In the genomic region with DNA sequence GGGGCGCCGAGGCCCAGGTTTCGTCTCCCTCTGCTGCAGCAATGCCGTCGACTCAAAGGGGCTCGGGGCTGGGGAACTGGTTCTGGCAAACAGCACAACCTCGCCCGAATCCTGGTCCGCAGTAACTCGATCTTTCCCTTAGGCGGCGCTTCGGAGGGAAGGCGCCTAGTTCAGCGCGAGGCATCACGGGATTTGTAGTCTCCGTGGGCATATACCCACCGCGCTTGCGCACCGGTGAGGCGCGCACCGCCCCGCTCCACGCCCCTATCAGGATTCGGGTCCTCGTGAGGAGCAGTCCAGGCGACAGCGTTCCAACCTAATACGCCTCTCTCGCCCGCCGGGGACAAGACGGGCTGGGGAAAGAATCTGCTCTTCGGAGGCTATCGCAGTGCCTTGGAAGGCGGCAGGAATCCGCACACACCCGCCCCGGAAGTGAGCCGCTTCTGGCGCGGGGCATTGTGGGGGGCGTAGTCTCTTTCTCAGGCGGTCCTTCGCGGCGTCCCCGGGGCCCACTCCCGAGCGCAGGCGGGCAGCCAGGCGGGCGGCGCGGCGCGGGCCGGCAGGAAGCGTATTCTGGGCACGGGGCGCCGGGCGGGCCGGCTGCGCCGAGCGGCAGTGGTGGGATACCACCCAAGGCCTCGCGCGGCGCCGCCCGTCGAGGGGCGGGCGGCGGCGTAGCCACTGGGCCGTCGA, we compare ENCODE assay signal across 1 cellular context.
A peak's percentile ranks its signal among the peaks of the same experiment; 100 is the strongest.
TF ChIP-seq lines count a peak whose summit lies in the region.

Gene THAP11 (plus strand): TSS at position 505 of the 693 bp plus-strand sequence. CDS start 235 bp downstream, outside the sequence.

TF ChIP-seq in GM12878, 131 proteins besides CTCF, POLR2A, EP300 and RAD21 (continued from another document):
- TF ChIP-seq, protein P1, sequence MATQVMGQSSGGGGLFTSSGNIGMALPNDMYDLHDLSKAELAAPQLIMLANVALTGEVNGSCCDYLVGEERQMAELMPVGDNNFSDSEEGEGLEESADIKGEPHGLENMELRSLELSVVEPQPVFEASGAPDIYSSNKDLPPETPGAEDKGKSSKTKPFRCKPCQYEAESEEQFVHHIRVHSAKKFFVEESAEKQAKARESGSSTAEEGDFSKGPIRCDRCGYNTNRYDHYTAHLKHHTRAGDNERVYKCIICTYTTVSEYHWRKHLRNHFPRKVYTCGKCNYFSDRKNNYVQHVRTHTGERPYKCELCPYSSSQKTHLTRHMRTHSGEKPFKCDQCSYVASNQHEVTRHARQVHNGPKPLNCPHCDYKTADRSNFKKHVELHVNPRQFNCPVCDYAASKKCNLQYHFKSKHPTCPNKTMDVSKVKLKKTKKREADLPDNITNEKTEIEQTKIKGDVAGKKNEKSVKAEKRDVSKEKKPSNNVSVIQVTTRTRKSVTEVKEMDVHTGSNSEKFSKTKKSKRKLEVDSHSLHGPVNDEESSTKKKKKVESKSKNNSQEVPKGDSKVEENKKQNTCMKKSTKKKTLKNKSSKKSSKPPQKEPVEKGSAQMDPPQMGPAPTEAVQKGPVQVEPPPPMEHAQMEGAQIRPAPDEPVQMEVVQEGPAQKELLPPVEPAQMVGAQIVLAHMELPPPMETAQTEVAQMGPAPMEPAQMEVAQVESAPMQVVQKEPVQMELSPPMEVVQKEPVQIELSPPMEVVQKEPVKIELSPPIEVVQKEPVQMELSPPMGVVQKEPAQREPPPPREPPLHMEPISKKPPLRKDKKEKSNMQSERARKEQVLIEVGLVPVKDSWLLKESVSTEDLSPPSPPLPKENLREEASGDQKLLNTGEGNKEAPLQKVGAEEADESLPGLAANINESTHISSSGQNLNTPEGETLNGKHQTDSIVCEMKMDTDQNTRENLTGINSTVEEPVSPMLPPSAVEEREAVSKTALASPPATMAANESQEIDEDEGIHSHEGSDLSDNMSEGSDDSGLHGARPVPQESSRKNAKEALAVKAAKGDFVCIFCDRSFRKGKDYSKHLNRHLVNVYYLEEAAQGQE (IDR thresholded peaks at IDR 0.05; ENCODE audit: low read depth, low read length) = no peak
- TF ChIP-seq CHD2 (IDR thresholded peaks at IDR 0.05; ENCODE audit: borderline replicate concordance, low read depth, low read length) = peak; percentile 73; the same call in 1 of the 2 replicates
- TF ChIP-seq ZSCAN29 (IDR thresholded peaks at IDR 0.05) = 0 out of 2 replicates have a peak, but pooled peaks have one; percentile 72
- TF ChIP-seq GATAD2B (conservative IDR thresholded peaks at IDR 0.05; ENCODE audit: low read depth) = peak; percentile 82
- TF ChIP-seq SUZ12 (IDR thresholded peaks at IDR 0.05; ENCODE audit: unreplicated experiment) = no peak
- TF ChIP-seq POU2F2 (IDR thresholded peaks at IDR 0.05; ENCODE audit: borderline replicate concordance, low read depth, low read length) = 0 out of 3 replicates have a peak, but pooled peaks have one; percentile 55
- TF ChIP-seq ATF3 (IDR thresholded peaks at IDR 0.05; ENCODE audit: borderline replicate concordance, extremely low read depth, low read depth, low read length) = peak; percentile 39; the same call in 1 of the 2 replicates
- TF ChIP-seq SP1 (IDR thresholded peaks at IDR 0.05; ENCODE audit: low read depth, low read length) = no peak
- no peak for TF ChIP-seq ETV6 (conservative IDR thresholded peaks at IDR 0.05 in 1 of 2, IDR thresholded peaks at IDR 0.05 in 1 of 2; ENCODE audit: borderline replicate concordance in 1 of 2, low read depth in 1 of 2)
- TF ChIP-seq RCOR1 (conservative IDR thresholded peaks at IDR 0.05; ENCODE audit: low read depth, low read length) = no peak
- TF ChIP-seq POLR2AphosphoS2 (IDR thresholded peaks at IDR 0.05; ENCODE audit: low read depth, low read length) = no peak
- TF ChIP-seq CBX5 (IDR thresholded peaks at IDR 0.05; ENCODE audit: low read depth) = no peak
- TF ChIP-seq, protein P2, sequence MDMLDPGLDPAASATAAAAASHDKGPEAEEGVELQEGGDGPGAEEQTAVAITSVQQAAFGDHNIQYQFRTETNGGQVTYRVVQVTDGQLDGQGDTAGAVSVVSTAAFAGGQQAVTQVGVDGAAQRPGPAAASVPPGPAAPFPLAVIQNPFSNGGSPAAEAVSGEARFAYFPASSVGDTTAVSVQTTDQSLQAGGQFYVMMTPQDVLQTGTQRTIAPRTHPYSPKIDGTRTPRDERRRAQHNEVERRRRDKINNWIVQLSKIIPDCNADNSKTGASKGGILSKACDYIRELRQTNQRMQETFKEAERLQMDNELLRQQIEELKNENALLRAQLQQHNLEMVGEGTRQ (IDR thresholded peaks at IDR 0.05; ENCODE audit: borderline replicate concordance, low read depth, low read length) = no peak; the same call in 1 of the 2 replicates
- TF ChIP-seq ZNF217 (IDR thresholded peaks at IDR 0.05) = peak; percentile 89
- 0 out of 2 replicates have a peak, but pooled peaks have one; percentile 39 for TF ChIP-seq WRNIP1 (IDR thresholded peaks at IDR 0.05; ENCODE audit: borderline replicate concordance, low read depth, low read length)
- TF ChIP-seq, protein P3, sequence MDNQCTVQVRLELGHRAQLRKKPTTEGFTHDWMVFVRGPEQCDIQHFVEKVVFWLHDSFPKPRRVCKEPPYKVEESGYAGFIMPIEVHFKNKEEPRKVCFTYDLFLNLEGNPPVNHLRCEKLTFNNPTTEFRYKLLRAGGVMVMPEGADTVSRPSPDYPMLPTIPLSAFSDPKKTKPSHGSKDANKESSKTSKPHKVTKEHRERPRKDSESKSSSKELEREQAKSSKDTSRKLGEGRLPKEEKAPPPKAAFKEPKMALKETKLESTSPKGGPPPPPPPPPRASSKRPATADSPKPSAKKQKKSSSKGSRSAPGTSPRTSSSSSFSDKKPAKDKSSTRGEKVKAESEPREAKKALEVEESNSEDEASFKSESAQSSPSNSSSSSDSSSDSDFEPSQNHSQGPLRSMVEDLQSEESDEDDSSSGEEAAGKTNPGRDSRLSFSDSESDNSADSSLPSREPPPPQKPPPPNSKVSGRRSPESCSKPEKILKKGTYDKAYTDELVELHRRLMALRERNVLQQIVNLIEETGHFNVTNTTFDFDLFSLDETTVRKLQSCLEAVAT (IDR thresholded peaks at IDR 0.05) = no peak
- TF ChIP-seq CEBPB (IDR thresholded peaks at IDR 0.05; ENCODE audit: borderline replicate concordance in 1 of 2, low read depth in 2 of 2, low read length in 2 of 2) = no peak
- no peak; the same call in 1 of the 2 replicates for TF ChIP-seq PAX5 (IDR thresholded peaks at IDR 0.05; ENCODE audit: borderline replicate concordance, low read depth, low read length)
- no peak for TF ChIP-seq E2F4 (IDR thresholded peaks at IDR 0.05; ENCODE audit: low read depth, low read length)
- 0 out of 2 replicates have a peak, but pooled peaks have one; percentile 26 for TF ChIP-seq TBL1XR1 (IDR thresholded peaks at IDR 0.05; ENCODE audit: low read depth, low read length)
- TF ChIP-seq ZNF24 (IDR thresholded peaks at IDR 0.05) = no peak; the same call in 1 of the 2 replicates
- peak; percentile 50; the same call in 1 of the 2 replicates for TF ChIP-seq BACH1 (IDR thresholded peaks at IDR 0.05; ENCODE audit: borderline replicate concordance)
- no peak for TF ChIP-seq MEF2A (IDR thresholded peaks at IDR 0.05; ENCODE audit: insufficient read depth, low read depth, low read length)
- no peak for TF ChIP-seq MTA3 (IDR thresholded peaks at IDR 0.05; ENCODE audit: borderline replicate concordance, low read length)
- TF ChIP-seq EED (IDR thresholded peaks at IDR 0.05; ENCODE audit: low read depth) = no peak
- peak; percentile 36 for TF ChIP-seq E4F1 (IDR thresholded peaks at IDR 0.05; ENCODE audit: borderline replicate concordance, partially characterized antibody)
- peak; percentile 44; the same call in 1 of the 2 replicates for TF ChIP-seq MXI1 (IDR thresholded peaks at IDR 0.05; ENCODE audit: low read depth, low read length)
- no peak for TF ChIP-seq IKZF2 (IDR thresholded peaks at IDR 0.05)
- TF ChIP-seq RUNX3 (IDR thresholded peaks at IDR 0.05; ENCODE audit: low read length) = no peak
- TF ChIP-seq TAF1 (IDR thresholded peaks at IDR 0.05; ENCODE audit: borderline replicate concordance, low read depth, low read length) = no peak
- TF ChIP-seq TARDBP (IDR thresholded peaks at IDR 0.05; ENCODE audit: borderline replicate concordance) = 0 out of 2 replicates have a peak, but pooled peaks have one; percentile 35
- no peak for TF ChIP-seq KAT2A (conservative IDR thresholded peaks at IDR 0.05; ENCODE audit: control insufficient read depth, low read depth, low read length)
- TF ChIP-seq TCF12 (IDR thresholded peaks at IDR 0.05; ENCODE audit: low read depth, low read length) = no peak
- TF ChIP-seq MYC (IDR thresholded peaks at IDR 0.05; ENCODE audit: insufficient read depth, insufficient read length, insufficient replicate concordance, low read length, severe bottlenecking) = no peak
- TF ChIP-seq CREM (IDR thresholded peaks at IDR 0.05; ENCODE audit: low read depth) = peak; percentile 75; the same call in 1 of the 2 replicates
- TF ChIP-seq ESRRA (IDR thresholded peaks at IDR 0.05; ENCODE audit: low read length) = no peak
